In genomic region chr4:106529348-106530033, GRCh38 we compare ENCODE assay signal across 19 cellular contexts.
A peak's percentile ranks its signal among the peaks of the same experiment; 100 is the strongest.
DNase-seq lines count a peak whose midpoint lies in the region; TF ChIP-seq lines count a peak whose summit lies in the region.
"Had no signal": no experiment of that assay in that cellular context is flagged by ENCODE, and none has a peak within 500 bp of the region (broad histone marks: within the 10 kb centered on the region; RNA-seq: fewer than 3 reads in every experiment).

No MANE protein-coding gene starts in this region.

- DNase-seq in GM03348 (ENCODE audit: low spot score) (peak; percentile 52), LHCN-M2 (ENCODE audit: low read depth) (peak; percentile 23), mammary epithelial cell (peak; percentile 82), lung microvascular endothelial cell (ENCODE audit: low read depth in 2 of 2) (peak; percentile 27 to 73), nephron progenitor cell (no peak), esophagus muscularis mucosa (ENCODE audit: extremely low spot score) (no peak), ecto neural progenitor cell (ENCODE audit: low spot score) (no peak)
- DNase-seq in activated effector memory CD4-positive, alpha-beta T cell treated with anti-CD3 and anti-CD28 coated beads, Interleukin-2, amount 50 U/mL, for 16 hours, result no peak
- DNase-seq: activated CD4-positive, CD25-positive, alpha-beta regulatory T cell; activated CD8-positive, alpha-beta memory T cell treated with anti-CD3 and anti-CD28 coated beads, Interleukin-2, amount 10 ng/mL, durations not matched to agents 7 days and 5 days; activated naive CD4-positive, alpha-beta T cell; effector memory CD4-positive, alpha-beta T cell; NCI-H2081 treated with DMSO at 0.1 percent for 48 hours; NCI-H774; stimulated activated CD4-positive, alpha-beta T cell treated with anti-CD3 and anti-CD28 coated beads, Interleukin-2, amount 100 ng/mL, for 24 hours had no signal

- no TSS peak for BruUV-seq in mammary epithelial cell (replicated peaks; lab: Mats Ljungman, UMichigan)

- no peak for TF ChIP-seq POLR2A in esophagus muscularis mucosa (IDR thresholded peaks at IDR 0.05; ENCODE audit: low read depth)

- CTCF ChIA-PET in mammary epithelial cell (lab: Charles Lee; ENCODE audit: low non-redundant PET), result interaction anchor here (0.5 kb wide), 1 partner anchor 1055 kb away, joined by 5 read pairs; no protein-coding TSS in a partner anchor

- TF ChIP-seq CTCF in mammary epithelial cell (conservative IDR thresholded peaks at IDR 0.05 in 1 of 2, IDR thresholded peaks at IDR 0.05 in 1 of 2; ENCODE audit: extremely low read depth in 1 of 2, insufficient read depth in 1 of 2, low read depth in 1 of 2, low read length in 2 of 2) (no peak), nephron progenitor cell (IDR thresholded peaks at IDR 0.05) (no peak), esophagus muscularis mucosa (IDR thresholded peaks at IDR 0.05) (no peak)

- H3K9ac ChIP-seq in mammary epithelial cell (ENCODE audit: insufficient read depth, low read length), result peak overlapping the region; percentile 51
- H3K9ac ChIP-seq: BLaER1 treated with 17β-estradiol and CSF1 and Interleukin-3, amounts not matched to agents 10 nM and 100 nM had no signal

- H3K27ac ChIP-seq in mammary epithelial cell (ENCODE audit: insufficient read depth, low read depth, low read length) (peak overlapping the region; percentile 80), esophagus muscularis mucosa (replicated peaks in 1 of 4) (no peak overlapping the region)
- H3K27ac ChIP-seq: right atrium auricular region had no signal

- H3K27ac Mint-ChIP-seq in nephron progenitor cell, result no peak overlapping the region
- H3K27ac Mint-ChIP-seq: activated CD8-positive, alpha-beta memory T cell treated with anti-CD3 and anti-CD28 coated beads, Interleukin-2, amount 10 ng/mL, durations not matched to agents 7 days and 5 days; T-helper 1 cell treated with Interleukin-12 subunit alpha and Interleukin-12 subunit beta and Interleukin-4 antibody, amounts not matched to agents 30 μg/mL and 1 μg/mL, for 36 hours had no signal

- H3K4me2 ChIP-seq in mammary epithelial cell (ENCODE audit: insufficient read depth, low read depth, low read length), result peak overlapping the region; percentile 72

- H3K36me3 ChIP-seq in mammary epithelial cell (ENCODE audit: insufficient read depth, low read length) (no peaks in the 10 kb centered on the region), esophagus muscularis mucosa (no peaks in the 10 kb centered on the region)
- H3K36me3 ChIP-seq: BLaER1 treated with 17β-estradiol and CSF1 and Interleukin-3, amounts not matched to agents 10 nM and 100 nM; right atrium auricular region had no signal

- H3K27me3 Mint-ChIP-seq in nephron progenitor cell (ENCODE audit: low read depth, poor library complexity), result no peaks in the 10 kb centered on the region
- H3K27me3 Mint-ChIP-seq: activated CD8-positive, alpha-beta memory T cell treated with anti-CD3 and anti-CD28 coated beads, Interleukin-2, amount 10 ng/mL, durations not matched to agents 7 days and 5 days had no signal

- dilution Hi-C loops in mammary epithelial cell (cut with HindIII; ENCODE audit: low sequenced_read_pairs), result no loop called here

- no peak overlapping the region for H3K4me3 Mint-ChIP-seq in nephron progenitor cell
- H3K4me3 Mint-ChIP-seq: activated CD8-positive, alpha-beta memory T cell treated with anti-CD3 and anti-CD28 coated beads, Interleukin-2, amount 10 ng/mL, durations not matched to agents 7 days and 5 days; T-helper 1 cell treated with Interleukin-12 subunit alpha and Interleukin-12 subunit beta and Interleukin-4 antibody, amounts not matched to agents 30 μg/mL and 1 μg/mL, for 36 hours had no signal

- 6% methylated on average over 2 of the region's 2 CpGs for WGBS in mammary epithelial cell (ENCODE audit: low coverage, missing lambda C conversion rate)
- WGBS in esophagus muscularis mucosa, result 81% methylated on average over 2 of the region's 2 CpGs

- H3K9me3 ChIP-seq in mammary epithelial cell (replicated peaks; ENCODE audit: insufficient read depth, low read length), result no peaks in the 10 kb centered on the region
- H3K9me3 ChIP-seq in esophagus muscularis mucosa, result no peaks in the 10 kb centered on the region
- H3K9me3 ChIP-seq: right atrium auricular region had no signal

- H3K36me3 Mint-ChIP-seq in nephron progenitor cell (ENCODE audit: low read depth), result no peaks in the 10 kb centered on the region
- H3K36me3 Mint-ChIP-seq: activated CD8-positive, alpha-beta memory T cell treated with anti-CD3 and anti-CD28 coated beads, Interleukin-2, amount 10 ng/mL, durations not matched to agents 7 days and 5 days had no signal

- H3K4me3 ChIP-seq in mammary epithelial cell (replicated peaks in 1 of 3; ENCODE audit: insufficient read depth in 1 of 3, low read depth in 2 of 3, low read length in 3 of 3) (no peak overlapping the region), esophagus muscularis mucosa (no peak overlapping the region)
- H3K4me3 ChIP-seq: BLaER1 treated with 17β-estradiol and CSF1 and Interleukin-3, amounts not matched to agents 10 nM and 100 nM; GM12878; right atrium auricular region had no signal

- peak overlapping the region; percentile 89 for H2AFZ ChIP-seq in mammary epithelial cell (ENCODE audit: low read depth, low read length)

- no peak for TF ChIP-seq EP300 in esophagus muscularis mucosa (IDR thresholded peaks at IDR 0.05)

- H3K27me3 ChIP-seq in mammary epithelial cell (ENCODE audit: insufficient read depth, low read length) (no peaks in the 10 kb centered on the region), esophagus muscularis mucosa (no peaks in the 10 kb centered on the region)
- H3K27me3 ChIP-seq: BLaER1 treated with 17β-estradiol and CSF1 and Interleukin-3, amounts not matched to agents 10 nM and 100 nM; right atrium auricular region had no signal

- H3K4me1 ChIP-seq in mammary epithelial cell (ENCODE audit: insufficient read depth, low read length) (peaks cover 15% of the 10 kb centered on the region), esophagus muscularis mucosa (no peaks in the 10 kb centered on the region)
- H3K4me1 ChIP-seq: right atrium auricular region had no signal

- peaks cover 17% of the 10 kb centered on the region for H3K4me1 Mint-ChIP-seq in nephron progenitor cell
- H3K4me1 Mint-ChIP-seq: activated CD8-positive, alpha-beta memory T cell treated with anti-CD3 and anti-CD28 coated beads, Interleukin-2, amount 10 ng/mL, durations not matched to agents 7 days and 5 days had no signal

- H3K9me3 Mint-ChIP-seq in nephron progenitor cell, result peaks cover 8% of the 10 kb centered on the region
- H3K9me3 Mint-ChIP-seq: T-helper 1 cell treated with Interleukin-12 subunit alpha and Interleukin-12 subunit beta and Interleukin-4 antibody, amounts not matched to agents 30 μg/mL and 1 μg/mL, for 36 hours had no signal

- intact Hi-C loops in mammary epithelial cell (cut with micrococcal nuclease) (loop anchor here (5.0 kb wide), 1 partner anchor 53 kb away; no protein-coding TSS in a partner anchor), esophagus muscularis mucosa (cut with DNase I) (no loop called here)

- H4K20me1 ChIP-seq in mammary epithelial cell (ENCODE audit: insufficient read depth, low read length), result no peaks in the 10 kb centered on the region
- H4K20me1 ChIP-seq: BLaER1 treated with 17β-estradiol and CSF1 and Interleukin-3, amounts not matched to agents 10 nM and 100 nM had no signal

- in situ Hi-C loops in mammary epithelial cell (cut with MboI; ENCODE audit: low sequenced_read_pairs in 2 of 2), result no loop called here

- no peaks in the 10 kb centered on the region for H3K79me2 ChIP-seq in mammary epithelial cell (ENCODE audit: insufficient read depth, low read length)

Comparison
In these comparisons a context has a peak if more than half of its experiments do, and no peak if none do; other contexts are left out.
1. DNase-seq: peak in GM03348 (single experiment), LHCN-M2 (single experiment), mammary epithelial cell (single experiment) and lung microvascular endothelial cell (2 of 2); none in nephron progenitor cell (single experiment), esophagus muscularis mucosa (single experiment), ecto neural progenitor cell (single experiment) and activated effector memory CD4-positive, alpha-beta T cell treated with anti-CD3 and anti-CD28 coated beads, Interleukin-2, amount 50 U/mL, for 16 hours (single experiment).